ENCODE assay signal across 22 cellular contexts in genomic region chr9:7121664-7122063, GRCh38.
A peak's percentile ranks its signal among the peaks of the same experiment; 100 is the strongest.
DNase-seq lines count a peak whose midpoint lies in the region; ATAC-seq and FAIRE-seq lines count a peak whose summit lies in the region.
"Had no signal": no experiment of that assay in that cellular context is flagged by ENCODE, and none has a peak within 500 bp of the region (broad histone marks: within the 10 kb centered on the region; RNA-seq: fewer than 3 reads in every experiment).

No MANE protein-coding gene starts in this region.

- WGBS in small intestine, 3 donors = 100% methylated on average over 1 of the region's 1 CpG

- H3K27ac ChIP-seq in epithelial cell of prostate = peak overlapping the region; percentile 2
- H3K27ac ChIP-seq in small intestine (ENCODE audit: low read depth in 1 of 2, low read length in 1 of 2) = no peak overlapping the region
- H3K27ac ChIP-seq: ascending aorta, BLaER1 had no signal

- no peak for FAIRE-seq in small intestine (lab: Jason Lieb, UNC)
- FAIRE-seq: A204.1, HepG2 had no signal

- peaks cover 35% of the 10 kb centered on the region for H3K4me1 Mint-ChIP-seq in activated CD8-positive, alpha-beta memory T cell treated with anti-CD3 and anti-CD28 coated beads, Interleukin-2, amount 10 ng/mL, durations not matched to agents 7 days and 5 days

- CTCF ChIA-PET in activated CD8-positive, alpha-beta memory T cell treated with anti-CD3 and anti-CD28 coated beads, Interleukin-2, amount 10 ng/mL, durations not matched to agents 7 days and 5 days (lab: Charles Lee) = no interaction called here

- no peaks in the 10 kb centered on the region for H3K9me3 Mint-ChIP-seq in activated CD8-positive, alpha-beta memory T cell treated with anti-CD3 and anti-CD28 coated beads, Interleukin-2, amount 10 ng/mL, durations not matched to agents 7 days and 5 days (ENCODE audit: low read depth)
- H3K9me3 Mint-ChIP-seq: type B pancreatic cell, WTC11 had no signal

- H3K36me3 ChIP-seq in small intestine (ENCODE audit: control insufficient read depth in 2 of 2, insufficient read depth in 2 of 2, low read length in 2 of 2) = peaks cover 0 to 5% of the 10 kb centered on the region in 2 donors
- H3K36me3 ChIP-seq: ascending aorta, HAP-1 had no signal

- H3K4me1 ChIP-seq in small intestine (ENCODE audit: control insufficient read depth in 2 of 2, insufficient read depth in 1 of 2, low read depth in 1 of 2, low read length in 1 of 2) = peaks cover 0 to 2% of the 10 kb centered on the region in 2 donors
- H3K4me1 ChIP-seq: BLaER1, HAP-1 had no signal

- no peaks in the 10 kb centered on the region for H3K9me3 ChIP-seq in small intestine (ENCODE audit: control insufficient read depth, low read depth)
- H3K9me3 ChIP-seq: ascending aorta, BLaER1, HAP-1 had no signal

- H3K27me3 Mint-ChIP-seq in activated CD8-positive, alpha-beta memory T cell treated with anti-CD3 and anti-CD28 coated beads, Interleukin-2, amount 10 ng/mL, durations not matched to agents 7 days and 5 days = no peaks in the 10 kb centered on the region
- H3K27me3 Mint-ChIP-seq: type B pancreatic cell had no signal

- ATAC-seq in activated CD8-positive, alpha-beta memory T cell treated with anti-CD3 and anti-CD28 coated beads, Interleukin-2, amount 10 ng/mL, durations not matched to agents 7 days and 5 days = no peak
- no peak for ATAC-seq in GM18909 (IDR thresholded peaks at IDR 0.05; ENCODE audit: poor library complexity, unreplicated experiment)
- ATAC-seq: HepG2, WTC11 had no signal

- H3K4me3 Mint-ChIP-seq in activated CD8-positive, alpha-beta memory T cell treated with anti-CD3 and anti-CD28 coated beads, Interleukin-2, amount 10 ng/mL, durations not matched to agents 7 days and 5 days = no peak overlapping the region
- H3K4me3 Mint-ChIP-seq: type B pancreatic cell, WTC11 had no signal

- peak overlapping the region; percentile 33 for H3K27ac Mint-ChIP-seq in activated CD8-positive, alpha-beta memory T cell treated with anti-CD3 and anti-CD28 coated beads, Interleukin-2, amount 10 ng/mL, durations not matched to agents 7 days and 5 days
- H3K27ac Mint-ChIP-seq: type B pancreatic cell, WTC11 had no signal

- no peaks in the 10 kb centered on the region for H3K27me3 ChIP-seq in small intestine (ENCODE audit: control insufficient read depth in 2 of 2, insufficient read depth in 2 of 2, low read length in 2 of 2)
- H3K27me3 ChIP-seq: ascending aorta, BLaER1 had no signal

- no peak overlapping the region for H3K4me3 ChIP-seq in small intestine (ENCODE audit: low read depth in 1 of 2, low read length in 2 of 2)
- H3K4me3 ChIP-seq: ascending aorta, BLaER1, HAP-1 had no signal

- H3K36me3 Mint-ChIP-seq in activated CD8-positive, alpha-beta memory T cell treated with anti-CD3 and anti-CD28 coated beads, Interleukin-2, amount 10 ng/mL, durations not matched to agents 7 days and 5 days = peaks cover 18% of the 10 kb centered on the region
- H3K36me3 Mint-ChIP-seq: WTC11 had no signal

- no peak for DNase-seq in activated CD8-positive, alpha-beta memory T cell treated with anti-CD3 and anti-CD28 coated beads, Interleukin-2, amount 10 ng/mL, durations not matched to agents 7 days and 5 days
- DNase-seq in activated CD8-positive, alpha-beta memory T cell treated with anti-CD3 and anti-CD28 coated beads for 24 hours = no peak
- peak; percentile 25 for DNase-seq in HT-29 (ENCODE audit: low spot score)
- no peak for DNase-seq in epithelial cell of prostate (ENCODE audit: low read depth, low spot score)
- peak; percentile 25 for DNase-seq in small intestine
- no peak for DNase-seq in NCI-H82 (lab: John Stamatoyannopoulos, UW)
- no peak for DNase-seq in SKM-1 treated with dmso at 0.1 percent for 144 hours (lab: John Stamatoyannopoulos, UW; ENCODE audit: unreplicated experiment)
- DNase-seq: DMS79 treated with DMSO at 0.1 percent for 48 hours; effector memory CD4-positive, alpha-beta T cell; head of caudate nucleus; NCI-H1436 treated with DMSO at 0.1 percent for 48 hours; SHP77; stimulated activated naive CD8-positive, alpha-beta T cell treated with anti-CD3 and anti-CD28 coated beads, Interleukin-15, Interleukin-2, amounts not matched to agents 100 U/mL and 50 U/mL, for 24 hours; T-helper 1 cell had no signal

Comparison
In these comparisons a context has a peak if more than half of its experiments do, and no peak if none do; other contexts are left out.
1. DNase-seq: peak in HT-29 (single experiment) and small intestine (single experiment); none in activated CD8-positive, alpha-beta memory T cell treated with anti-CD3 and anti-CD28 coated beads, Interleukin-2, amount 10 ng/mL, durations not matched to agents 7 days and 5 days (single experiment), activated CD8-positive, alpha-beta memory T cell treated with anti-CD3 and anti-CD28 coated beads for 24 hours (single experiment), epithelial cell of prostate (single experiment), NCI-H82 (single experiment) and SKM-1 treated with dmso at 0.1 percent for 144 hours (single experiment).